In genomic region chr12:53489242-53489915, GRCh38 we compare ENCODE assay signal across 30 cellular contexts. TPM values are rescaled to one million over a fixed set of nuclear protein-coding genes. Genes with fewer than 3 reads are reported as not detected.
DNase-seq lines count a peak whose midpoint lies in the region; ATAC-seq and TF ChIP-seq lines count a peak whose summit lies in the region.
"Had no signal": no experiment of that assay in that cellular context is flagged by ENCODE, and none has a peak within 500 bp of the region (broad histone marks: within the 10 kb centered on the region; RNA-seq: fewer than 3 reads in every experiment).

No MANE protein-coding gene starts in this region.

- H3K27me3 Mint-ChIP-seq in immature natural killer cell (ENCODE audit: low read depth in 3 of 3): peaks cover 3 to 11% (median 6%) of the 10 kb centered on the region in 3 donors
- H3K27me3 Mint-ChIP-seq: activated CD4-positive, alpha-beta T cell treated with anti-CD3 and anti-CD28 coated beads, Interleukin-2, amount 10 ng/mL, durations not matched to agents 7 days and 5 days; activated naive CD8-positive, alpha-beta T cell treated with anti-CD3 and anti-CD28 coated beads for 36 hours; activated T-helper 17 cell treated with anti-CD3 and anti-CD28 coated beads, Interleukin-2, amount 50 U/mL, for 72 hours; central memory CD8-positive, alpha-beta T cell had no signal

- no peaks in the 10 kb centered on the region for H3K9me3 Mint-ChIP-seq in immature natural killer cell
- H3K9me3 Mint-ChIP-seq: activated CD4-positive, alpha-beta T cell treated with anti-CD3 and anti-CD28 coated beads, Interleukin-2, amount 10 ng/mL, durations not matched to agents 7 days and 5 days; activated naive CD8-positive, alpha-beta T cell treated with anti-CD3 and anti-CD28 coated beads for 36 hours; activated T-helper 17 cell treated with anti-CD3 and anti-CD28 coated beads, Interleukin-2, amount 50 U/mL, for 72 hours; central memory CD8-positive, alpha-beta T cell; nephron progenitor cell had no signal

- DNase-seq in ELF-1 (ENCODE audit: low read depth, low spot score) (peak; percentile 83), NCI-H2227 treated with DMSO at 0.1 percent for 48 hours (lab: John Stamatoyannopoulos, UW) (peak; percentile 27), immature natural killer cell (no peak), renal cortical epithelial cell (ENCODE audit: low read depth) (peak; percentile 77), activated gamma-delta T cell treated with Interleukin-2 at 50 U/mL for 16 hours (no peak), erythroblast (lab: John Stamatoyannopoulos, UW) (no peak)
- DNase-seq: activated CD4-positive, alpha-beta T cell treated with anti-CD3 and anti-CD28 coated beads, Interleukin-2, amount 10 ng/mL, durations not matched to agents 7 days and 5 days; activated naive CD8-positive, alpha-beta T cell treated with anti-CD3 and anti-CD28 coated beads for 36 hours; dermis blood vessel endothelial cell; left ventricle myocardium superior; NCI-H1694; NCI-H510A treated with DMSO at 0.1 percent for 48 hours; nephron progenitor cell; SHP77; stimulated activated naive CD4-positive, alpha-beta T cell; T1000; WERI-Rb-1 had no signal

- no peak for TF ChIP-seq POLR2A in erythroblast (IDR thresholded peaks at IDR 0.05; ENCODE audit: low read length)

- H3K36me3 Mint-ChIP-seq in immature natural killer cell: peaks cover 0 to 6% (median 0%) of the 10 kb centered on the region in 3 donors

- H3K27ac Mint-ChIP-seq in immature natural killer cell: peak overlapping the region in 4 of 6 donors; percentile 6 to 57 (median 30)
- H3K27ac Mint-ChIP-seq: activated CD4-positive, alpha-beta T cell treated with anti-CD3 and anti-CD28 coated beads, Interleukin-2, amount 10 ng/mL, durations not matched to agents 7 days and 5 days; activated naive CD8-positive, alpha-beta T cell treated with anti-CD3 and anti-CD28 coated beads for 36 hours; activated T-helper 17 cell treated with anti-CD3 and anti-CD28 coated beads, Interleukin-2, amount 50 U/mL, for 72 hours; nephron progenitor cell had no signal

- ATAC-seq in HG03442 (IDR thresholded peaks at IDR 0.05; ENCODE audit: unreplicated experiment) (no peak), HG03354 (IDR thresholded peaks at IDR 0.05; ENCODE audit: poor library complexity, severe bottlenecking, unreplicated experiment) (no peak)
- ATAC-seq: activated T-helper 17 cell treated with anti-CD3 and anti-CD28 coated beads, Interleukin-2, amount 50 U/mL, for 72 hours; HepG2; left ventricle myocardium superior; right lobe of liver had no signal

- H3K4me1 Mint-ChIP-seq in immature natural killer cell: peaks cover 25 to 26% of the 10 kb centered on the region in 2 donors

- no peak overlapping the region for H3K4me3 Mint-ChIP-seq in immature natural killer cell
- H3K4me3 Mint-ChIP-seq: activated CD4-positive, alpha-beta T cell treated with anti-CD3 and anti-CD28 coated beads, Interleukin-2, amount 10 ng/mL, durations not matched to agents 7 days and 5 days; activated naive CD8-positive, alpha-beta T cell treated with anti-CD3 and anti-CD28 coated beads for 36 hours; activated T-helper 17 cell treated with anti-CD3 and anti-CD28 coated beads, Interleukin-2, amount 50 U/mL, for 72 hours; CD14-positive monocyte; nephron progenitor cell had no signal

RNA-seq across cellular contexts. Expression of gene MAP3K12, which starts 9.9 kb away (rescaled TPM):
- 1 to 10 TPM in 2 of 3 donors, not detected in 1; 1.2 to 2.7 TPM for polyA plus RNA-seq in immature natural killer cell
- 2.3 and 18.7 TPM in 2 replicates for total RNA-seq in renal cortical epithelial cell

RNA-seq across cellular contexts. Expression of gene TARBP2, which starts 11.7 kb away (rescaled TPM):
- 10 to 100 TPM; 11.5 to 28.9 (median 28.8) TPM for polyA plus RNA-seq in immature natural killer cell
- 28.8 and 52.3 TPM in 2 replicates for total RNA-seq in renal cortical epithelial cell

RNA-seq across cellular contexts. Expression of gene NPFF, which starts 17.9 kb away (rescaled TPM):
- polyA plus RNA-seq in immature natural killer cell: not detected
- not detected in 2 replicates for total RNA-seq in renal cortical epithelial cell
- total RNA-seq: activated CD4-positive, alpha-beta T cell treated with anti-CD3 and anti-CD28 coated beads, Interleukin-2, amount 10 ng/mL, durations not matched to agents 7 days and 5 days; activated naive CD8-positive, alpha-beta T cell treated with anti-CD3 and anti-CD28 coated beads for 36 hours; activated T-helper 17 cell treated with anti-CD3 and anti-CD28 coated beads, Interleukin-2, amount 50 U/mL, for 72 hours; Daoy; dermis blood vessel endothelial cell; fibroblast of lung; HepG2; left ventricle myocardium superior; LHCN-M2; mononuclear cell; PC-9; right lobe of liver; vagina had no signal
- polyA plus RNA-seq: CD14-positive monocyte, fibroblast of lung, HepG2 had no signal

RNA-seq across cellular contexts. Expression of gene PCBP2, which starts 37.5 kb away (rescaled TPM):
- 100 to 1,000 TPM in 1 of 3 donors, 10 to 100 TPM in 2; 79.2 to 102 (median 92.2) TPM for polyA plus RNA-seq in immature natural killer cell
- 217 and 526 TPM in 2 replicates for total RNA-seq in renal cortical epithelial cell

RNA-seq across cellular contexts. Expression of gene PRR13, which starts 47.8 kb away (rescaled TPM):
- 1,000 to 10,000 TPM in 1 of 3 donors, 100 to 1,000 TPM in 2; 527 to 1,019 (median 714) TPM for polyA plus RNA-seq in immature natural killer cell
- 34.7 and 45.1 TPM in 2 replicates for total RNA-seq in renal cortical epithelial cell

Comparison
In these comparisons a context has a peak if more than half of its experiments do, and no peak if none do; other contexts are left out.
1. DNase-seq: peak in ELF-1 (single experiment), NCI-H2227 treated with DMSO at 0.1 percent for 48 hours (single experiment) and renal cortical epithelial cell (single experiment); none in immature natural killer cell (0 of 3), activated gamma-delta T cell treated with Interleukin-2 at 50 U/mL for 16 hours (single experiment) and erythroblast (0 of 2).